16 cellular contexts compared by ENCODE assay signal in the genomic region with DNA sequence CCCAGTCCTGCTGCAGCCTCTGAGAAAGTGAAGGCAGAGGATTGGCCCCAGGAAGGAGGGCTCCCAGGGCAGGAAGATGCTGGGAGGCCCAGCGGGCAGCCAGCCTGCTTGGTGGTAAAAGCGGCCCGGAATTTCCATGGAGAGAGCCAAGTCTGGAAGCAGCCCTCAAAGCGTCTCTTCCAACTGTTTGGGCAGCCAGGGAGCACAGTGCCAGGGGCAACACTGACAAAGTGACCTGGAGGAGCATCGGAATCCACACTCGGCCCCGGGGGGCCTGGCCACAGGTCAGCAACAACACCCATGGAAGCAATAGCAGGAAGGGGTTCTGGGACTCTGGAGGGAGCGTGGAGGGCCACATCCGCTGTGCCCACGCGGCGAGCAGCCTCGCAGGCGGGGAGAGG.
DNase-seq lines count a peak whose midpoint lies in the region; ATAC-seq and TF ChIP-seq lines count a peak whose summit lies in the region.
"Had no signal": no experiment of that assay in that cellular context is flagged by ENCODE, and none has a peak within 500 bp of the region (broad histone marks: within the 10 kb centered on the region; RNA-seq: fewer than 3 reads in every experiment).

No MANE protein-coding gene starts in this region.

- DNase-seq in ascending aorta (ENCODE audit: low spot score in 2 of 2) = no peak
- DNase-seq in medulla oblongata (ENCODE audit: extremely low spot score) = peak; percentile 32
- no peak for DNase-seq in tibial artery
- no peak for DNase-seq in activated CD8-positive, alpha-beta memory T cell treated with anti-CD3 and anti-CD28 coated beads, Interleukin-2, amount 10 ng/mL, durations not matched to agents 7 days and 5 days
- no peak for DNase-seq in AG08396 (ENCODE audit: low spot score)
- DNase-seq: ACHN; AML-193; CD4-positive, alpha-beta memory T cell; DMS153; DMS79; GDM1; H9 had no signal

- peak overlapping the region in 1 of 2 donors; percentile 19 for H3K4me3 ChIP-seq in ascending aorta
- no peak overlapping the region for H3K4me3 ChIP-seq in tibial artery
- H3K4me3 ChIP-seq: BLaER1 had no signal

- TF ChIP-seq CTCF in ascending aorta (IDR thresholded peaks at IDR 0.05) (no peak), tibial artery (IDR thresholded peaks at IDR 0.05) (no peak)

- H3K36me3 Mint-ChIP-seq in activated CD8-positive, alpha-beta memory T cell treated with anti-CD3 and anti-CD28 coated beads, Interleukin-2, amount 10 ng/mL, durations not matched to agents 7 days and 5 days = no peaks in the 10 kb centered on the region
- no peaks in the 10 kb centered on the region for H3K36me3 Mint-ChIP-seq in activated T-helper 17 cell treated with anti-CD3 and anti-CD28 coated beads, Interleukin-2, amount 50 U/mL, for 72 hours (ENCODE audit: low read depth)
- H3K36me3 Mint-ChIP-seq: CD14-positive monocyte; CD4-positive, alpha-beta memory T cell had no signal

- intact Hi-C loops in ascending aorta (cut with DNase I) (no loop called here), tibial artery (cut with DNase I; ENCODE audit: low total_unique reads) (no loop called here)

- H3K4me3 Mint-ChIP-seq in activated CD8-positive, alpha-beta memory T cell treated with anti-CD3 and anti-CD28 coated beads, Interleukin-2, amount 10 ng/mL, durations not matched to agents 7 days and 5 days = no peak overlapping the region
- no peak overlapping the region for H3K4me3 Mint-ChIP-seq in activated T-helper 17 cell treated with anti-CD3 and anti-CD28 coated beads, Interleukin-2, amount 50 U/mL, for 72 hours
- H3K4me3 Mint-ChIP-seq: CD14-positive monocyte; CD4-positive, alpha-beta memory T cell; H9 had no signal

- H3K27ac ChIP-seq in ascending aorta (peak overlapping the region; percentile 54 to 60), tibial artery (peak overlapping the region; percentile 2 to 44)
- H3K27ac ChIP-seq: BLaER1 had no signal

- H3K27me3 ChIP-seq in ascending aorta = no peaks in the 10 kb centered on the region
- H3K27me3 ChIP-seq in tibial artery = no peaks in the 10 kb centered on the region
- H3K27me3 ChIP-seq: BLaER1 had no signal

- H3K4me1 Mint-ChIP-seq in activated CD8-positive, alpha-beta memory T cell treated with anti-CD3 and anti-CD28 coated beads, Interleukin-2, amount 10 ng/mL, durations not matched to agents 7 days and 5 days = no peaks in the 10 kb centered on the region
- H3K4me1 Mint-ChIP-seq in activated T-helper 17 cell treated with anti-CD3 and anti-CD28 coated beads, Interleukin-2, amount 50 U/mL, for 72 hours = no peaks in the 10 kb centered on the region
- H3K4me1 Mint-ChIP-seq: CD14-positive monocyte; CD4-positive, alpha-beta memory T cell had no signal

- H3K9me3 Mint-ChIP-seq in activated CD8-positive, alpha-beta memory T cell treated with anti-CD3 and anti-CD28 coated beads, Interleukin-2, amount 10 ng/mL, durations not matched to agents 7 days and 5 days (ENCODE audit: low read depth) = no peaks in the 10 kb centered on the region
- no peaks in the 10 kb centered on the region for H3K9me3 Mint-ChIP-seq in activated T-helper 17 cell treated with anti-CD3 and anti-CD28 coated beads, Interleukin-2, amount 50 U/mL, for 72 hours

- CTCF ChIA-PET in activated CD8-positive, alpha-beta memory T cell treated with anti-CD3 and anti-CD28 coated beads, Interleukin-2, amount 10 ng/mL, durations not matched to agents 7 days and 5 days (lab: Charles Lee) = no interaction called here

- no peaks in the 10 kb centered on the region for H3K27me3 Mint-ChIP-seq in activated CD8-positive, alpha-beta memory T cell treated with anti-CD3 and anti-CD28 coated beads, Interleukin-2, amount 10 ng/mL, durations not matched to agents 7 days and 5 days
- no peaks in the 10 kb centered on the region for H3K27me3 Mint-ChIP-seq in activated T-helper 17 cell treated with anti-CD3 and anti-CD28 coated beads, Interleukin-2, amount 50 U/mL, for 72 hours
- H3K27me3 Mint-ChIP-seq: CD4-positive, alpha-beta memory T cell had no signal

- H3K36me3 ChIP-seq in ascending aorta = no peaks in the 10 kb centered on the region
- no peaks in the 10 kb centered on the region for H3K36me3 ChIP-seq in tibial artery
- H3K36me3 ChIP-seq: BLaER1 had no signal

- no peak for ATAC-seq in activated CD8-positive, alpha-beta memory T cell treated with anti-CD3 and anti-CD28 coated beads, Interleukin-2, amount 10 ng/mL, durations not matched to agents 7 days and 5 days
- ATAC-seq in GM18519 (IDR thresholded peaks at IDR 0.05; ENCODE audit: low FRiP score, unreplicated experiment) = no peak
- no peak for ATAC-seq in activated T-helper 17 cell treated with anti-CD3 and anti-CD28 coated beads, Interleukin-2, amount 50 U/mL, for 72 hours (replicated peaks)

- H3K4me1 ChIP-seq in ascending aorta (no peaks in the 10 kb centered on the region), tibial artery (peaks cover 0 to 12% (median 7%) of the 10 kb centered on the region in 4 donors)

- H3K27ac Mint-ChIP-seq in activated CD8-positive, alpha-beta memory T cell treated with anti-CD3 and anti-CD28 coated beads, Interleukin-2, amount 10 ng/mL, durations not matched to agents 7 days and 5 days = no peak overlapping the region
- no peak overlapping the region for H3K27ac Mint-ChIP-seq in activated T-helper 17 cell treated with anti-CD3 and anti-CD28 coated beads, Interleukin-2, amount 50 U/mL, for 72 hours
- H3K27ac Mint-ChIP-seq: CD14-positive monocyte; CD4-positive, alpha-beta memory T cell; H9 had no signal

- H3K9me3 ChIP-seq in ascending aorta (no peaks in the 10 kb centered on the region), tibial artery (no peaks in the 10 kb centered on the region)
